ENCODE assay signal across 16 cellular contexts in genomic region chr22:37310815-37311595, GRCh38. TPM values are rescaled to one million over a fixed set of nuclear protein-coding genes. Genes with fewer than 3 reads are reported as not detected.
DNase-seq lines count a peak whose midpoint lies in the region; ATAC-seq and TF ChIP-seq lines count a peak whose summit lies in the region.
"Had no signal": no experiment of that assay in that cellular context is flagged by ENCODE, and none has a peak within 500 bp of the region (broad histone marks: within the 10 kb centered on the region; RNA-seq: fewer than 3 reads in every experiment).

No MANE protein-coding gene starts in this region.

- in situ Hi-C loops in G401 (cut with HindIII; ENCODE audit: low sequenced_read_pairs): no loop called here

- H3K27me3 Mint-ChIP-seq in activated CD4-positive, alpha-beta T cell treated with anti-CD3 and anti-CD28 coated beads, Interleukin-2, amount 10 ng/mL, durations not matched to agents 24 days and 14 days: no peaks in the 10 kb centered on the region
- no peaks in the 10 kb centered on the region for H3K27me3 Mint-ChIP-seq in activated B cell treated with CpG ODN at 0.5 μM for 24 hours

- no peak for DNase-seq in activated CD4-positive, alpha-beta T cell treated with anti-CD3 and anti-CD28 coated beads, Interleukin-2, amount 10 ng/mL, durations not matched to agents 24 days and 14 days
- no peak for DNase-seq in activated CD4-positive, alpha-beta T cell treated with anti-CD3 and anti-CD28 coated beads for 48 hours
- DNase-seq in activated B cell treated with CpG ODN at 0.5 μM for 24 hours: no peak
- peak; percentile 64 for DNase-seq in right atrium auricular region (ENCODE audit: low spot score)
- DNase-seq in sciatic nerve (ENCODE audit: low spot score): no peak
- no peak for DNase-seq in G401 (ENCODE audit: low spot score)
- no peak for DNase-seq in NCI-H187 (lab: John Stamatoyannopoulos, UW)
- no peak for DNase-seq in NCI-H1417 treated with DMSO at 0.1 percent for 48 hours (lab: John Stamatoyannopoulos, UW)
- DNase-seq: Calu3, NCI-H146, NCI-H526, ovary, RPMI8226, T1000 had no signal

- intact Hi-C loops in activated CD4-positive, alpha-beta T cell treated with anti-CD3 and anti-CD28 coated beads, Interleukin-2, amount 10 ng/mL, durations not matched to agents 24 days and 14 days (cut with micrococcal nuclease): no loop called here
- intact Hi-C loops in activated B cell treated with CpG ODN at 0.5 μM for 24 hours (cut with micrococcal nuclease) (no loop called here), sciatic nerve (cut with DNase I) (loop anchor here (10.0 kb wide), 1 partner anchor 284 kb away; no protein-coding TSS in a partner anchor)

- TF ChIP-seq CTCF in activated B cell treated with CpG ODN at 0.5 μM for 24 hours (IDR thresholded peaks at IDR 0.05): no peak
- TF ChIP-seq CTCF in right atrium auricular region (IDR thresholded peaks at IDR 0.05): no peak

- no peaks in the 10 kb centered on the region for H3K9me3 Mint-ChIP-seq in activated CD4-positive, alpha-beta T cell treated with anti-CD3 and anti-CD28 coated beads, Interleukin-2, amount 10 ng/mL, durations not matched to agents 24 days and 14 days
- H3K9me3 Mint-ChIP-seq in activated B cell treated with CpG ODN at 0.5 μM for 24 hours: no peaks in the 10 kb centered on the region

- peak overlapping the region; percentile 65 for H3K27ac Mint-ChIP-seq in activated CD4-positive, alpha-beta T cell treated with anti-CD3 and anti-CD28 coated beads, Interleukin-2, amount 10 ng/mL, durations not matched to agents 24 days and 14 days
- peak overlapping the region; percentile 80 for H3K27ac Mint-ChIP-seq in activated B cell treated with CpG ODN at 0.5 μM for 24 hours

- H3K36me3 ChIP-seq in right atrium auricular region: no peaks in the 10 kb centered on the region
- H3K36me3 ChIP-seq: ovary had no signal

- peaks cover 63% of the 10 kb centered on the region for H3K36me3 Mint-ChIP-seq in activated CD4-positive, alpha-beta T cell treated with anti-CD3 and anti-CD28 coated beads, Interleukin-2, amount 10 ng/mL, durations not matched to agents 24 days and 14 days (ENCODE audit: low read depth)
- H3K36me3 Mint-ChIP-seq in activated B cell treated with CpG ODN at 0.5 μM for 24 hours (ENCODE audit: low read depth): peaks cover 49% of the 10 kb centered on the region

- no peaks in the 10 kb centered on the region for H3K9me3 ChIP-seq in right atrium auricular region
- H3K9me3 ChIP-seq: ovary had no signal

- peaks cover 78% of the 10 kb centered on the region for H3K4me1 Mint-ChIP-seq in activated CD4-positive, alpha-beta T cell treated with anti-CD3 and anti-CD28 coated beads, Interleukin-2, amount 10 ng/mL, durations not matched to agents 24 days and 14 days
- H3K4me1 Mint-ChIP-seq in activated B cell treated with CpG ODN at 0.5 μM for 24 hours: peaks cover 73% of the 10 kb centered on the region

- ATAC-seq in activated B cell treated with CpG ODN at 0.5 μM for 24 hours (ENCODE audit: low read depth) (no peak), sciatic nerve (peak; percentile 12)

- no peak overlapping the region for H3K4me3 Mint-ChIP-seq in activated CD4-positive, alpha-beta T cell treated with anti-CD3 and anti-CD28 coated beads, Interleukin-2, amount 10 ng/mL, durations not matched to agents 24 days and 14 days
- H3K4me3 Mint-ChIP-seq in activated B cell treated with CpG ODN at 0.5 μM for 24 hours: no peak overlapping the region

- H3K27ac ChIP-seq in right atrium auricular region: no peak overlapping the region
- H3K27ac ChIP-seq: hepatocyte, ovary had no signal

- POLR2A ChIA-PET in activated B cell treated with CpG ODN at 0.5 μM for 24 hours (lab: Charles Lee): interaction anchor here (1.2 kb wide), 1 partner anchor 174 kb away, joined by 5 read pairs; no protein-coding TSS in a partner anchor

- peaks cover 0 to 34% of the 10 kb centered on the region in 2 donors for H3K4me1 ChIP-seq in right atrium auricular region

- no peak overlapping the region for H3K4me3 ChIP-seq in right atrium auricular region
- H3K4me3 ChIP-seq: hepatocyte, ovary had no signal

- H3K27me3 ChIP-seq in right atrium auricular region: no peaks in the 10 kb centered on the region
- H3K27me3 ChIP-seq: hepatocyte, ovary had no signal

- CTCF ChIA-PET in activated B cell treated with CpG ODN at 0.5 μM for 24 hours (lab: Charles Lee): interaction anchor here (0.8 to 2.7 kb wide), 4 partner anchors 44 to 118 kb away, joined by 3 to 9 read pairs (median 6); no protein-coding TSS in a partner anchor

RNA-seq across cellular contexts. Expression of gene CYTH4, which starts 28.7 kb away (rescaled TPM):
- 43.5 and 44.9 TPM in 2 replicates for total RNA-seq in activated CD4-positive, alpha-beta T cell treated with anti-CD3 and anti-CD28 coated beads, Interleukin-2, amount 10 ng/mL, durations not matched to agents 24 days and 14 days
- total RNA-seq in activated B cell treated with CpG ODN at 0.5 μM for 24 hours: 37.2 and 40.3 TPM in 2 replicates
- 1 to 10 TPM; 1.5 to 5.9 TPM for total RNA-seq in right atrium auricular region
- total RNA-seq in sciatic nerve: 40.0 TPM
- not detected in 2 replicates for total RNA-seq in G401 (2014; rRNA removed; shearing (Covaris generic))
- total RNA-seq: epithelial cell of proximal tubule had no signal
